23 cellular contexts compared by ENCODE assay signal in genomic region chr1:8198522-8198921, GRCh38.
A peak's percentile ranks its signal among the peaks of the same experiment; 100 is the strongest.
DNase-seq lines count a peak whose midpoint lies in the region; ATAC-seq and TF ChIP-seq lines count a peak whose summit lies in the region.
"Had no signal": no experiment of that assay in that cellular context is flagged by ENCODE, and none has a peak within 500 bp of the region (broad histone marks: within the 10 kb centered on the region; RNA-seq: fewer than 3 reads in every experiment).

No MANE protein-coding gene starts in this region.

- no peaks in the 10 kb centered on the region for H3K79me2 ChIP-seq in SK-N-SH (ENCODE audit: insufficient read depth)
- H3K79me2 ChIP-seq: hepatocyte had no signal

- no peaks in the 10 kb centered on the region for H3K27me3 Mint-ChIP-seq in Caco-2 (ENCODE audit: insufficient read depth, unreplicated experiment)
- H3K27me3 Mint-ChIP-seq in CD8-positive, alpha-beta T cell (ENCODE audit: low read depth): peaks cover 2% of the 10 kb centered on the region

- TF ChIP-seq EP300 in gastroesophageal sphincter (IDR thresholded peaks at IDR 0.05) (no peak), sigmoid colon (IDR thresholded peaks at IDR 0.05) (no peak), SK-N-SH (IDR thresholded peaks at IDR 0.05; ENCODE audit: borderline replicate concordance in 1 of 2, low read depth in 1 of 2, low read length in 1 of 2) (no peak)

- H3K4me1 ChIP-seq in Caco-2 (peaks cover 62% of the 10 kb centered on the region), gastroesophageal sphincter (peaks cover 13 to 71% (median 25%) of the 10 kb centered on the region in 3 donors), sigmoid colon (peaks cover 0 to 58% (median 48%) of the 10 kb centered on the region in 4 donors), SK-N-SH (ENCODE audit: control insufficient read depth in 1 of 2, insufficient read depth in 2 of 2, low read depth in 1 of 2, low read length in 1 of 2) (peaks cover 5 to 8% of the 10 kb centered on the region in 2 experiments; a peak in 3 of 4 replicates)
- no peaks in the 10 kb centered on the region for H3K4me1 ChIP-seq in CD8-positive, alpha-beta T cell (ENCODE audit: insufficient read depth, low read length)

- no peaks in the 10 kb centered on the region for H3K36me3 Mint-ChIP-seq in Caco-2 (ENCODE audit: insufficient read depth, unreplicated experiment)
- H3K36me3 Mint-ChIP-seq in CD8-positive, alpha-beta T cell: no peaks in the 10 kb centered on the region
- H3K36me3 Mint-ChIP-seq: T-cell had no signal

- no peak overlapping the region for H3K4me2 ChIP-seq in SK-N-SH
- H3K4me2 ChIP-seq: hepatocyte had no signal

- no peak for ATAC-seq in gastroesophageal sphincter
- ATAC-seq in CD8-positive, alpha-beta T cell: no peak
- ATAC-seq: stimulated activated naive CD8-positive, alpha-beta T cell treated with anti-CD3 and anti-CD28 coated beads, Interleukin-15, Interleukin-2, amounts not matched to agents 100 U/mL and 50 U/mL, for 24 hours; T-cell had no signal

- no peak overlapping the region for H2AFZ ChIP-seq in SK-N-SH (ENCODE audit: low read depth)
- H2AFZ ChIP-seq: GM23248, hepatocyte had no signal

- no peaks in the 10 kb centered on the region for H3K36me3 ChIP-seq in Caco-2 (ENCODE audit: control insufficient read depth, insufficient read depth, low read length)
- H3K36me3 ChIP-seq in gastroesophageal sphincter: no peaks in the 10 kb centered on the region
- no peaks in the 10 kb centered on the region for H3K36me3 ChIP-seq in sigmoid colon
- no peaks in the 10 kb centered on the region for H3K36me3 ChIP-seq in CD8-positive, alpha-beta T cell (ENCODE audit: insufficient read depth, low read length)
- no peaks in the 10 kb centered on the region for H3K36me3 ChIP-seq in SK-N-SH (replicated peaks in 1 of 2; ENCODE audit: control insufficient read depth in 1 of 2, insufficient read depth in 2 of 2, low read length in 1 of 2)
- H3K36me3 ChIP-seq: cardiac muscle cell, neutrophil, spleen had no signal

- peaks cover 11% of the 10 kb centered on the region for H3F3A ChIP-seq in SK-N-SH (replicated peaks; ENCODE audit: insufficient read depth)

- H3K27ac ChIP-seq in RWPE1 (peak overlapping the region; percentile 99), gastroesophageal sphincter (peak overlapping the region; percentile 70 to 98 (median 96)), sigmoid colon (peak overlapping the region; percentile 72 to 97 (median 94)), caudate nucleus (ENCODE audit: low read depth, low read length) (no peak overlapping the region), SK-N-SH (ENCODE audit: low read depth in 2 of 2, low read length in 1 of 2) (no peak overlapping the region)
- no peak overlapping the region for H3K27ac ChIP-seq in CD8-positive, alpha-beta T cell (ENCODE audit: low read depth, low read length)
- H3K27ac ChIP-seq: cardiac muscle cell, hepatocyte, neutrophil, spleen had no signal

- WGBS in gastroesophageal sphincter (ENCODE audit: low coverage in 1 of 2), 2 donors: 90 to 97% methylated on average over 6 of the region's 6 CpGs
- WGBS in sigmoid colon, 2 donors: 90 to 93% methylated on average over 6 of the region's 6 CpGs
- 94% methylated on average over 6 of the region's 6 CpGs for WGBS in SK-N-SH (ENCODE audit: low lambda C conversion rate)

- no peaks in the 10 kb centered on the region for H4K20me1 ChIP-seq in SK-N-SH (ENCODE audit: insufficient read depth)

- no TSS peak for BruUV-seq in Caco-2 (replicated peaks; lab: Mats Ljungman, UMichigan)

- H3K9me3 ChIP-seq in Caco-2 (no peaks in the 10 kb centered on the region), gastroesophageal sphincter (no peaks in the 10 kb centered on the region), sigmoid colon (no peaks in the 10 kb centered on the region), SK-N-SH (no peaks in the 10 kb centered on the region)
- no peaks in the 10 kb centered on the region for H3K9me3 ChIP-seq in CD8-positive, alpha-beta T cell (ENCODE audit: low read length)
- H3K9me3 ChIP-seq: neutrophil, spleen had no signal

- H3K4me3 Mint-ChIP-seq in Caco-2 (ENCODE audit: unreplicated experiment): no peak overlapping the region
- no peak overlapping the region for H3K4me3 Mint-ChIP-seq in CD8-positive, alpha-beta T cell
- H3K4me3 Mint-ChIP-seq: T-cell had no signal

- no peak overlapping the region for H3K4me3 ChIP-seq in Caco-2 (ENCODE audit: low read depth, low read length)
- H3K4me3 ChIP-seq in gastroesophageal sphincter: no peak overlapping the region
- H3K4me3 ChIP-seq in sigmoid colon: no peak overlapping the region
- H3K4me3 ChIP-seq in CD8-positive, alpha-beta T cell (ENCODE audit: low read depth, low read length): no peak overlapping the region
- H3K4me3 ChIP-seq in SK-N-SH (ENCODE audit: low read depth in 2 of 2, low read length in 1 of 2): no peak overlapping the region
- H3K4me3 ChIP-seq: cardiac muscle cell, GM23248, hepatocyte, spleen had no signal

- TF ChIP-seq CTCF in Caco-2 (IDR thresholded peaks at IDR 0.05; ENCODE audit: insufficient read depth in 1 of 2, low read depth in 1 of 2, low read length in 1 of 2, severe bottlenecking in 1 of 2, unreplicated experiment in 1 of 2) (no peak), RWPE1 (conservative IDR thresholded peaks at IDR 0.05; ENCODE audit: low read depth) (no peak), gastroesophageal sphincter (IDR thresholded peaks at IDR 0.05) (no peak), sigmoid colon (IDR thresholded peaks at IDR 0.05) (no peak), SK-N-SH (IDR thresholded peaks at IDR 0.05) (no peak)
- no peak for TF ChIP-seq CTCF in CD8-positive, alpha-beta T cell (IDR thresholded peaks at IDR 0.05)

- no peak for TF ChIP-seq POLR2A in gastroesophageal sphincter (IDR thresholded peaks at IDR 0.05)
- no peak for TF ChIP-seq POLR2A in sigmoid colon (IDR thresholded peaks at IDR 0.05)

- DNase-seq in Caco-2 (no peak), RWPE1 (ENCODE audit: low spot score) (no peak), sigmoid colon (no peak), pons (ENCODE audit: low spot score) (no peak), caudate nucleus (lab: John Stamatoyannopoulos, UW) (no peak), SK-N-SH (no peak)
- DNase-seq in CD8-positive, alpha-beta T cell: no peak
- DNase-seq: activated CD4-positive, alpha-beta T cell treated with anti-CD3 and anti-CD28 coated beads for 1 hour; activated T-cell treated with anti-CD3 and anti-CD28 coated beads, Interleukin-2, amount 50 U/mL, for 1 hour; GM23248; KG1; MV-4-11; NCI-H187; NCI-H526; retina; stimulated activated CD4-positive, alpha-beta T cell treated with anti-CD3 and anti-CD28 coated beads, Interleukin-4, amount 100 ng/mL, for 4 hours; stimulated activated naive CD8-positive, alpha-beta T cell treated with anti-CD3 and anti-CD28 coated beads, Interleukin-15, Interleukin-2, amounts not matched to agents 100 U/mL and 50 U/mL, for 24 hours; T-cell had no signal

- POLR2A ChIA-PET in Caco-2 (lab: Charles Lee) (no interaction called here), RWPE1 (lab: Yijun Ruan, JAX; ENCODE audit: low non-redundant PET) (no interaction called here), SK-N-SH (lab: Yijun Ruan, JAX) (no interaction called here)
- POLR2A ChIA-PET in CD8-positive, alpha-beta T cell (lab: Charles Lee): interaction anchor here (0.6 kb wide), 1 partner anchor 224 kb away, joined by 4 read pairs; no protein-coding TSS in a partner anchor

- peak overlapping the region; percentile 75 for H3K27ac Mint-ChIP-seq in Caco-2 (ENCODE audit: unreplicated experiment)
- no peak overlapping the region for H3K27ac Mint-ChIP-seq in CD8-positive, alpha-beta T cell
- H3K27ac Mint-ChIP-seq: T-cell had no signal

- peaks cover 48% of the 10 kb centered on the region for H3K4me1 Mint-ChIP-seq in Caco-2 (ENCODE audit: low read depth, unreplicated experiment)
- peaks cover 12% of the 10 kb centered on the region for H3K4me1 Mint-ChIP-seq in CD8-positive, alpha-beta T cell (ENCODE audit: low read depth)

- no peak for TF ChIP-seq RAD21 in SK-N-SH (IDR thresholded peaks at IDR 0.05; ENCODE audit: low read length)

- H3K9me3 Mint-ChIP-seq in Caco-2 (ENCODE audit: unreplicated experiment): no peaks in the 10 kb centered on the region
- no peaks in the 10 kb centered on the region for H3K9me3 Mint-ChIP-seq in CD8-positive, alpha-beta T cell
- H3K9me3 Mint-ChIP-seq: T-cell had no signal

- CTCF ChIA-PET in Caco-2 (lab: Charles Lee): no interaction called here
- CTCF ChIA-PET in RWPE1 (lab: Yijun Ruan, JAX): interaction anchor here (0.6 kb wide), 1 partner anchor 373 kb away, joined by 9 read pairs; no protein-coding TSS in a partner anchor
- CTCF ChIA-PET in CD8-positive, alpha-beta T cell (lab: Charles Lee): no interaction called here
- CTCF ChIA-PET in SK-N-SH (lab: Yijun Ruan, JAX): no interaction called here

- intact Hi-C loops in Caco-2 (cut with micrococcal nuclease; ENCODE audit: unreplicated experiment): no loop called here
- intact Hi-C loops in sigmoid colon (cut with DNase I): no loop called here
- intact Hi-C loops in CD8-positive, alpha-beta T cell (cut with DNase I, micrococcal nuclease): no loop called here

- H3K9ac ChIP-seq in SK-N-SH: no peak overlapping the region
- H3K9ac ChIP-seq: GM23248 had no signal

- H3K27me3 ChIP-seq in Caco-2 (replicated peaks; ENCODE audit: control insufficient read depth, insufficient read depth, low read length) (no peaks in the 10 kb centered on the region), gastroesophageal sphincter (no peaks in the 10 kb centered on the region), sigmoid colon (no peaks in the 10 kb centered on the region), SK-N-SH (ENCODE audit: insufficient read depth) (no peaks in the 10 kb centered on the region)
- no peaks in the 10 kb centered on the region for H3K27me3 ChIP-seq in CD8-positive, alpha-beta T cell (ENCODE audit: insufficient read depth, low read length)
- H3K27me3 ChIP-seq: cardiac muscle cell, hepatocyte, spleen had no signal

- H3K9me2 ChIP-seq in SK-N-SH: no peaks in the 10 kb centered on the region

TF ChIP-seq in SK-N-SH, 30 proteins besides CTCF, POLR2A, EP300 and RAD21 (continues in another document):
- no peak for TF ChIP-seq GABPA (IDR thresholded peaks at IDR 0.05; ENCODE audit: low read depth)
- TF ChIP-seq GATA2 (CRISPR knock-in tag; IDR thresholded peaks at IDR 0.05): no peak
- no peak for TF ChIP-seq CHD2 (IDR thresholded peaks at IDR 0.05; ENCODE audit: low read length, partially characterized antibody)

Comparison
In these comparisons a context has a peak if more than half of its experiments do, and no peak if none do; other contexts are left out.
1. H3K27ac ChIP-seq: peak in RWPE1 (single experiment), gastroesophageal sphincter (4 of 4) and sigmoid colon (4 of 4); none in CD8-positive, alpha-beta T cell (single experiment), caudate nucleus (single experiment) and SK-N-SH (0 of 2).